Comparison of ENCODE assay signal across 8 cellular contexts in genomic region chr3:30693470-30694120, GRCh38.
DNase-seq lines count a peak whose midpoint lies in the region; ATAC-seq, FAIRE-seq and TF ChIP-seq lines count a peak whose summit lies in the region.

No MANE protein-coding gene starts in this region.

- no peak overlapping the region for H3K4me3 ChIP-seq in MG63

- peaks cover 90% of the 10 kb centered on the region for H3K36me3 Mint-ChIP-seq in activated CD4-positive, alpha-beta T cell treated with anti-CD3 and anti-CD28 coated beads, Interleukin-2, amount 10 ng/mL, durations not matched to agents 7 days and 5 days (ENCODE audit: low read depth)
- peaks cover 24% of the 10 kb centered on the region for H3K36me3 Mint-ChIP-seq in natural killer cell

- peak; percentile 95 for ATAC-seq in HG03139 (IDR thresholded peaks at IDR 0.05; ENCODE audit: unreplicated experiment)
- ATAC-seq in natural killer cell = peak; percentile 92 to 97 (median 96)

- DNase-seq in D721Med (ENCODE audit: insufficient read length, low spot score) (no peak), GM19239 (ENCODE audit: insufficient read length, low spot score) (peak; percentile 20), NCI-H460 (ENCODE audit: extremely low read depth, low read depth) (peak; percentile 65), fibroblast of gingiva (ENCODE audit: low read depth) (peak; percentile 68), natural killer cell (no peak), MG63 (no peak)
- peak; percentile 68 for DNase-seq in activated CD4-positive, alpha-beta T cell treated with anti-CD3 and anti-CD28 coated beads, Interleukin-2, amount 10 ng/mL, durations not matched to agents 7 days and 5 days

- H3K9me3 Mint-ChIP-seq in activated CD4-positive, alpha-beta T cell treated with anti-CD3 and anti-CD28 coated beads, Interleukin-2, amount 10 ng/mL, durations not matched to agents 7 days and 5 days = no peaks in the 10 kb centered on the region
- no peaks in the 10 kb centered on the region for H3K9me3 Mint-ChIP-seq in natural killer cell

- no peaks in the 10 kb centered on the region for H3K27me3 Mint-ChIP-seq in activated CD4-positive, alpha-beta T cell treated with anti-CD3 and anti-CD28 coated beads, Interleukin-2, amount 10 ng/mL, durations not matched to agents 7 days and 5 days
- no peaks in the 10 kb centered on the region for H3K27me3 Mint-ChIP-seq in natural killer cell (ENCODE audit: low read depth in 2 of 2)

- H3K9me3 ChIP-seq in MG63 = no peaks in the 10 kb centered on the region

- H3K4me1 Mint-ChIP-seq in activated CD4-positive, alpha-beta T cell treated with anti-CD3 and anti-CD28 coated beads, Interleukin-2, amount 10 ng/mL, durations not matched to agents 7 days and 5 days = peaks cover 54% of the 10 kb centered on the region
- peaks cover 56 to 60% of the 10 kb centered on the region in 2 donors for H3K4me1 Mint-ChIP-seq in natural killer cell

- H3K36me3 ChIP-seq in MG63 = peaks cover 17% of the 10 kb centered on the region

- CTCF ChIA-PET in activated CD4-positive, alpha-beta T cell treated with anti-CD3 and anti-CD28 coated beads, Interleukin-2, amount 10 ng/mL, durations not matched to agents 7 days and 5 days (lab: Charles Lee) = interaction anchor here (0.7 to 2.2 kb wide), 20 partner anchors 9 to 604 kb away, joined by 3 to 11 read pairs (median 4); partner anchors contain the start of gene TGFBR2

- intact Hi-C loops in natural killer cell (cut with micrococcal nuclease) = loop anchor here (1.0 to 5.0 kb wide), 5 partner anchors 374 to 681 kb away; no protein-coding TSS in a partner anchor

- TF ChIP-seq CTCF in D721Med (IDR thresholded peaks at IDR 0.05; ENCODE audit: insufficient read depth, missing control alignments) = peak; percentile 84
- peak; percentile 94 for TF ChIP-seq CTCF in natural killer cell (IDR thresholded peaks at IDR 0.05)

- no peak overlapping the region for H3K4me3 Mint-ChIP-seq in activated CD4-positive, alpha-beta T cell treated with anti-CD3 and anti-CD28 coated beads, Interleukin-2, amount 10 ng/mL, durations not matched to agents 7 days and 5 days
- no peak overlapping the region for H3K4me3 Mint-ChIP-seq in natural killer cell

- H3K27me3 ChIP-seq in MG63 = no peaks in the 10 kb centered on the region

- peak; percentile 64 for FAIRE-seq in D721Med (lab: Jason Lieb, UNC)
- FAIRE-seq in GM19239 (lab: Jason Lieb, UNC) = peak; percentile 76

- H3K27ac Mint-ChIP-seq in activated CD4-positive, alpha-beta T cell treated with anti-CD3 and anti-CD28 coated beads, Interleukin-2, amount 10 ng/mL, durations not matched to agents 7 days and 5 days = peak overlapping the region; percentile 70
- H3K27ac Mint-ChIP-seq in natural killer cell = peak overlapping the region; percentile 60 to 84

- POLR2A ChIA-PET in activated CD4-positive, alpha-beta T cell treated with anti-CD3 and anti-CD28 coated beads, Interleukin-2, amount 10 ng/mL, durations not matched to agents 7 days and 5 days (lab: Charles Lee) = no interaction called here

Comparison
In these comparisons a context has a peak if more than half of its experiments do, and no peak if none do; other contexts are left out.
1. DNase-seq: peak in GM19239 (single experiment), NCI-H460 (single experiment), activated CD4-positive, alpha-beta T cell treated with anti-CD3 and anti-CD28 coated beads, Interleukin-2, amount 10 ng/mL, durations not matched to agents 7 days and 5 days (single experiment) and fibroblast of gingiva (single experiment); none in D721Med (single experiment), natural killer cell (single experiment) and MG63 (single experiment).